Comparison of ENCODE assay signal across 18 cellular contexts in genomic region chr2:176768185-176768584, GRCh38.
A peak's percentile ranks its signal among the peaks of the same experiment; 100 is the strongest.
DNase-seq lines count a peak whose midpoint lies in the region; ATAC-seq, FAIRE-seq and TF ChIP-seq lines count a peak whose summit lies in the region.
"Had no signal": no experiment of that assay in that cellular context is flagged by ENCODE, and none has a peak within 500 bp of the region (broad histone marks: within the 10 kb centered on the region; RNA-seq: fewer than 3 reads in every experiment).

No MANE protein-coding gene starts in this region.

- 86% methylated on average over 1 of the region's 1 CpG; no CpG with 5 or more reads in 1 of the 2 experiments for whole genome bisulfite sequencing in endodermal cell (ENCODE audit: insufficient coverage in 1 of 2, insufficient read length in 1 of 2), 2 experiments

- no peaks in the 10 kb centered on the region for H3K36me3 ChIP-seq in Loucy (ENCODE audit: insufficient read depth, low read length)
- H3K36me3 ChIP-seq in endodermal cell (ENCODE audit: control insufficient read depth, insufficient read depth, low read length): no peaks in the 10 kb centered on the region

- no peak overlapping the region for H3K4me3 Mint-ChIP-seq in endodermal cell
- H3K4me3 Mint-ChIP-seq: memory B cell, T-helper 17 cell had no signal

- TF ChIP-seq CTCF in Loucy (conservative IDR thresholded peaks at IDR 0.05; ENCODE audit: low read length) (no peak), endodermal cell (conservative IDR thresholded peaks at IDR 0.05) (no peak)

- no peak overlapping the region for H3K9ac ChIP-seq in Loucy (ENCODE audit: low read depth, low read length, poor library complexity, severe bottlenecking)
- H3K9ac ChIP-seq in endodermal cell (ENCODE audit: extremely low read depth, low read length, poor library complexity, severe bottlenecking): no peak overlapping the region

- peaks cover 6% of the 10 kb centered on the region for H3K36me3 Mint-ChIP-seq in endodermal cell (ENCODE audit: low read depth)

- H3K4me1 ChIP-seq in Loucy (ENCODE audit: insufficient read depth, low read length, poor library complexity, severe bottlenecking) (peaks cover 18% of the 10 kb centered on the region), endodermal cell (ENCODE audit: control insufficient read depth, insufficient read depth, low read length) (peaks cover 9% of the 10 kb centered on the region)

- H3K4me2 ChIP-seq in Loucy (ENCODE audit: low read depth, low read length, poor library complexity, severe bottlenecking): peak overlapping the region; percentile 44

- H3K4me3 ChIP-seq in Loucy (ENCODE audit: low read length, poor library complexity, severe bottlenecking): no peak overlapping the region
- no peak overlapping the region for H3K4me3 ChIP-seq in endodermal cell (ENCODE audit: low read length)

- no peaks in the 10 kb centered on the region for H3K27me3 ChIP-seq in Loucy (ENCODE audit: insufficient read depth, low read length, poor library complexity, severe bottlenecking)
- H3K27me3 ChIP-seq in endodermal cell (ENCODE audit: control insufficient read depth, insufficient read depth, low read length, poor library complexity, severe bottlenecking): no peaks in the 10 kb centered on the region

- H2AFZ ChIP-seq in Loucy (ENCODE audit: low read length): no peak overlapping the region

- peaks cover 22% of the 10 kb centered on the region for H3K4me1 Mint-ChIP-seq in endodermal cell
- H3K4me1 Mint-ChIP-seq: T-helper 17 cell had no signal

- H3K27me3 Mint-ChIP-seq in endodermal cell (ENCODE audit: insufficient read depth): no peaks in the 10 kb centered on the region

- no peak overlapping the region for H3K27ac Mint-ChIP-seq in endodermal cell
- H3K27ac Mint-ChIP-seq: memory B cell, T-helper 17 cell had no signal

- peaks cover 17% of the 10 kb centered on the region for H3K9me3 Mint-ChIP-seq in endodermal cell

- FAIRE-seq in GM19239 (lab: Jason Lieb, UNC): no peak
- FAIRE-seq: colon, GM12892 had no signal

- H3F3A ChIP-seq in Loucy (ENCODE audit: low read depth): no peaks in the 10 kb centered on the region

- DNase-seq in DMS 273 (lab: John Stamatoyannopoulos, UW; ENCODE audit: unreplicated experiment): peak; percentile 64
- no peak for DNase-seq in DMS 273 treated with DMSO at 0.1 percent for 48 hours (lab: John Stamatoyannopoulos, UW)
- peak; percentile 43 for DNase-seq in NCI-H774 (lab: John Stamatoyannopoulos, UW)
- peak; percentile 44 for DNase-seq in left kidney (ENCODE audit: low read depth, low spot score)
- DNase-seq in endodermal cell: no peak
- no peak for DNase-seq in GM19239 (ENCODE audit: insufficient read length, low spot score)
- DNase-seq: activated CD8-positive, alpha-beta memory T cell treated with anti-CD3 and anti-CD28 coated beads, Interleukin-2, amount 50 U/mL, for 48 hours; anterior cingulate cortex; C1 segment of cervical spinal cord; foreskin melanocyte; HCEC 1CT; T-helper 17 cell had no signal

- H3K9me2 ChIP-seq in Loucy (replicated peaks; ENCODE audit: low read depth, low read length): no peaks in the 10 kb centered on the region

- H3K9me3 ChIP-seq in Loucy (ENCODE audit: insufficient read depth, low read depth, low read length) (peaks cover 10% of the 10 kb centered on the region; the same call in 1 of the 2 replicates), endodermal cell (ENCODE audit: control insufficient read depth, low read length) (peaks cover 25% of the 10 kb centered on the region)

- H3K79me2 ChIP-seq in Loucy (ENCODE audit: insufficient read depth, low read length): no peaks in the 10 kb centered on the region

- ATAC-seq in GM21447 (IDR thresholded peaks at IDR 0.05; ENCODE audit: unreplicated experiment): no peak
- ATAC-seq: T-helper 17 cell had no signal

- no peak overlapping the region for H3K27ac ChIP-seq in endodermal cell (ENCODE audit: low read depth, low read length)
- H3K27ac ChIP-seq: 22Rv1 had no signal

- H4K20me1 ChIP-seq in Loucy (ENCODE audit: insufficient read depth, low read length, poor library complexity, severe bottlenecking): no peaks in the 10 kb centered on the region

Comparison
In these comparisons a context has a peak if more than half of its experiments do, and no peak if none do; other contexts are left out.
1. DNase-seq: peak in DMS 273 (single experiment), NCI-H774 (single experiment) and left kidney (single experiment); none in DMS 273 treated with DMSO at 0.1 percent for 48 hours (single experiment), endodermal cell (single experiment) and GM19239 (single experiment).